In genomic region chr11:32374261-32374711, GRCh38 we compare ENCODE assay signal across 9 cellular contexts.
DNase-seq lines count a peak whose midpoint lies in the region; ATAC-seq and TF ChIP-seq lines count a peak whose summit lies in the region.
"Had no signal": no experiment of that assay in that cellular context is flagged by ENCODE, and none has a peak within 500 bp of the region (broad histone marks: within the 10 kb centered on the region; RNA-seq: fewer than 3 reads in every experiment).

No MANE protein-coding gene starts in this region.

- H3K9me3 ChIP-seq in breast epithelium = peaks cover 0 to 11% of the 10 kb centered on the region in 2 donors

- DNase-seq in MCF 10A (ENCODE audit: unreplicated experiment) (peak; percentile 67), breast epithelium (ENCODE audit: low spot score in 2 of 2) (no peak), RWPE1 (ENCODE audit: low spot score) (no peak), epithelial cell of esophagus (ENCODE audit: low read depth) (peak; percentile 9)
- DNase-seq in stimulated activated CD4-positive, alpha-beta T cell treated with anti-CD3 and anti-CD28 coated beads, TNF-alpha, amount 100 ng/mL, for 48 hours (ENCODE audit: low read depth in 3 of 3) = peak; percentile 19 to 33 (median 32)

- BruUV-seq in MCF 10A (replicated peaks; lab: Mats Ljungman, UMichigan) = no TSS peak

- POLR2A ChIA-PET in MCF 10A (lab: Yijun Ruan, JAX) = no interaction called here
- POLR2A ChIA-PET in RWPE1 (lab: Yijun Ruan, JAX; ENCODE audit: low non-redundant PET) = no interaction called here

- no peak for TF ChIP-seq POLR2A in breast epithelium (IDR thresholded peaks at IDR 0.05)

- intact Hi-C loops in MCF 10A (cut with micrococcal nuclease) (no loop called here), breast epithelium (cut with DNase I; ENCODE audit: low total_unique reads) (no loop called here)

- TF ChIP-seq CTCF in MCF 10A (IDR thresholded peaks at IDR 0.05; ENCODE audit: unreplicated experiment) (peak; percentile 26), breast epithelium (IDR thresholded peaks at IDR 0.05) (no peak), RWPE1 (conservative IDR thresholded peaks at IDR 0.05; ENCODE audit: low read depth) (peak; percentile 31), epithelial cell of esophagus (IDR thresholded peaks at IDR 0.05; ENCODE audit: insufficient read depth, low read depth, low read length, missing control alignments) (peak; percentile 26)

- ATAC-seq in HG03378 (IDR thresholded peaks at IDR 0.05; ENCODE audit: unreplicated experiment) (peak; percentile 56), GM18858 (IDR thresholded peaks at IDR 0.05; ENCODE audit: unreplicated experiment) (no peak), HG03196 (IDR thresholded peaks at IDR 0.05; ENCODE audit: unreplicated experiment) (no peak)

- no peak overlapping the region for H3K27ac Mint-ChIP-seq in MCF 10A (ENCODE audit: low read depth, unreplicated experiment)
- H3K27ac Mint-ChIP-seq: dendritic cell treated with granulocyte-macrophage colony-stimulating factor and Interleukin-4, amounts not matched to agents 40 ng/mL and 50 ng/mL, for 4 days had no signal

- no peaks in the 10 kb centered on the region for H3K4me1 ChIP-seq in breast epithelium

- no peak overlapping the region for H3K27ac ChIP-seq in breast epithelium
- H3K27ac ChIP-seq in RWPE1 = no peak overlapping the region

- CTCF ChIA-PET in MCF 10A (lab: Yijun Ruan, JAX) (interaction anchor here (0.6 to 1.0 kb wide), 3 partner anchors 15 to 205 kb away, joined by 3 to 6 read pairs (median 4); no protein-coding TSS in a partner anchor), RWPE1 (lab: Yijun Ruan, JAX) (interaction anchor here (0.7 kb wide), 1 partner anchor 595 kb away, joined by 7 read pairs; no protein-coding TSS in a partner anchor)

- no peaks in the 10 kb centered on the region for H3K36me3 ChIP-seq in breast epithelium

- H3K27me3 Mint-ChIP-seq in MCF 10A (ENCODE audit: insufficient read depth, unreplicated experiment) = no peaks in the 10 kb centered on the region
- H3K27me3 Mint-ChIP-seq: dendritic cell treated with granulocyte-macrophage colony-stimulating factor and Interleukin-4, amounts not matched to agents 40 ng/mL and 50 ng/mL, for 4 days had no signal

- peaks cover 6% of the 10 kb centered on the region for H3K36me3 Mint-ChIP-seq in MCF 10A (ENCODE audit: insufficient read depth, unreplicated experiment)

- H3K9me3 Mint-ChIP-seq in MCF 10A (ENCODE audit: unreplicated experiment) = peaks cover 11% of the 10 kb centered on the region

- peaks cover 0 to 7% of the 10 kb centered on the region in 2 donors for H3K27me3 ChIP-seq in breast epithelium

- H3K4me1 Mint-ChIP-seq in MCF 10A (ENCODE audit: insufficient read depth, unreplicated experiment) = no peaks in the 10 kb centered on the region

- no peak overlapping the region for H3K4me3 ChIP-seq in breast epithelium
- no peak overlapping the region for H3K4me3 ChIP-seq in epithelial cell of esophagus (ENCODE audit: low read length)

- H3K4me3 Mint-ChIP-seq in MCF 10A (ENCODE audit: unreplicated experiment) = no peak overlapping the region
- H3K4me3 Mint-ChIP-seq: dendritic cell treated with granulocyte-macrophage colony-stimulating factor and Interleukin-4, amounts not matched to agents 40 ng/mL and 50 ng/mL, for 4 days had no signal

Comparison
In these comparisons a context has a peak if more than half of its experiments do, and no peak if none do; other contexts are left out.
1. DNase-seq: peak in MCF 10A (single experiment), epithelial cell of esophagus (single experiment) and stimulated activated CD4-positive, alpha-beta T cell treated with anti-CD3 and anti-CD28 coated beads, TNF-alpha, amount 100 ng/mL, for 48 hours (3 of 3); none in breast epithelium (0 of 2) and RWPE1 (single experiment).
2. CTCF ChIP-seq: peak in MCF 10A (single experiment), RWPE1 (single experiment) and epithelial cell of esophagus (single experiment); none in breast epithelium (0 of 3).